In genomic region chr6:57142178-57142525, GRCh38 we compare ENCODE assay signal across 8 cellular contexts.
"Had no signal": no experiment of that assay in that cellular context is flagged by ENCODE, and none has a peak within 500 bp of the region (broad histone marks: within the 10 kb centered on the region; RNA-seq: fewer than 3 reads in every experiment).

No MANE protein-coding gene starts in this region.

- H3K4me3 Mint-ChIP-seq: HFFc6 had no signal

- H3K9me3 Mint-ChIP-seq: HFFc6 had no signal

- DNase-seq: GM23248, GOT3, H7, HFFc6, KBM-7 had no signal

- H3K4me3 ChIP-seq: GM23248, HAP-1 had no signal

- H3K27ac Mint-ChIP-seq: HFFc6 had no signal

- H3K9me3 ChIP-seq: HAP-1 had no signal

- H3K27ac ChIP-seq: GM23248, HL-60 had no signal

- ATAC-seq: HCT116 had no signal
